Comparison of ENCODE assay signal across 8 cellular contexts in the genomic region with DNA sequence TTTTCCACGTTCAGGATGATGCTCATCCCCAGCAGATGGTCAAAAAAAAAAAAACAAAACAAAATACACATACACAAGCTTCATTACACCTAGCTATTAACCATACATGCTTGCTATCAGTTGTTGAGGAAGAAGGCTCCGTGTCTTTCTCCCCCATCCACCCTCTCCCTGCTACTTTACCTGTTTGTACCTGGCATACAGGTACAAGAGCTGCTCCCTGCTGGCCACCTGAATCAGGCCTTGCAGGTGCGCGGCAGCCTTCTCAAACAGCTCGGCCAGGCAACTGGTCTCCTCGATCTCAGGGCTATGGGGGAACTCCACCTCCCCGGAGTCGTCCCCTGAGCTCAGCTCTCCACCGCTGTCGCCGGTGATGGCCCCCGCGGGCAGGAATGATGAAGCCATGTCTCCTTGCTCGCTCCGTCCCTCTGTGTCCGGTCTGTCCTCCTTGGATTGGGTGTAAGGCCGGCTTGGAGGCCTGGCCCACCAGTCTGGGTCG. TPM values are rescaled to one million over a fixed set of nuclear protein-coding genes. Genes with fewer than 3 reads are reported as not detected.
A peak's percentile ranks its signal among the peaks of the same experiment; 100 is the strongest.
DNase-seq lines count a peak whose midpoint lies in the region; ATAC-seq and TF ChIP-seq lines count a peak whose summit lies in the region.

No MANE protein-coding gene starts in this region.

- H3K4me1 ChIP-seq in HCT116 (ENCODE audit: control insufficient read depth in 1 of 2, insufficient read depth in 2 of 2, low read length in 2 of 2) = peaks cover 7 to 28% of the 10 kb centered on the region in 2 experiments; a peak in 3 of 4 replicates
- peaks cover 12% of the 10 kb centered on the region for H3K4me1 ChIP-seq in MM.1S (ENCODE audit: low read length)
- H3K4me1 ChIP-seq in suprapubic skin = peaks cover 21% of the 10 kb centered on the region

- H4K20me1 ChIP-seq in HCT116 (ENCODE audit: insufficient read depth) (no peaks in the 10 kb centered on the region), MM.1S (ENCODE audit: insufficient read depth, low read length) (0 out of 2 replicates have a peak, but pooled peaks cover 5% of the 10 kb centered on the region)

- H3K27me3 Mint-ChIP-seq in activated CD4-positive, alpha-beta T cell treated with anti-CD3 and anti-CD28 coated beads, Interleukin-2, amount 10 ng/mL, durations not matched to agents 7 days and 5 days = peaks cover 2% of the 10 kb centered on the region
- H3K27me3 Mint-ChIP-seq in activated T-helper 17 cell treated with anti-CD3 and anti-CD28 coated beads, Interleukin-2, amount 50 U/mL, for 72 hours = no peaks in the 10 kb centered on the region
- peaks cover 2 to 7% (median 7%) of the 10 kb centered on the region in 3 donors for H3K27me3 Mint-ChIP-seq in immature natural killer cell (ENCODE audit: low read depth in 3 of 3)

- POLR2A ChIA-PET in activated CD4-positive, alpha-beta T cell treated with anti-CD3 and anti-CD28 coated beads, Interleukin-2, amount 10 ng/mL, durations not matched to agents 7 days and 5 days (lab: Charles Lee) = interaction anchor here (0.6 kb wide), 2 partner anchors 28 to 643 kb away, joined by 4 to 5 read pairs; no protein-coding TSS in a partner anchor
- POLR2A ChIA-PET in HCT116 (lab: Charles Lee) = interaction anchor here (0.8 to 1.4 kb wide), 5 partner anchors 10 to 619 kb away, joined by 3 to 4 read pairs (median 3); a partner anchor contains a TSS

- TF ChIP-seq CTCF in HCT116 (IDR thresholded peaks at IDR 0.05 in 2 of 3, conservative IDR thresholded peaks at IDR 0.05 in 1 of 3; ENCODE audit: borderline replicate concordance in 1 of 3, insufficient read depth in 1 of 3, low read depth in 2 of 3, low read length in 2 of 3) (0 out of 6 replicates have a peak, but pooled peaks of 1 of the 3 experiments have one; percentile 14), MM.1S (IDR thresholded peaks at IDR 0.05; ENCODE audit: low read length) (peak; percentile 42; the same call in 1 of the 2 replicates), suprapubic skin (IDR thresholded peaks at IDR 0.05) (no peak)

- H3K27ac ChIP-seq in HCT116 (ENCODE audit: low read depth, low read length) (peak overlapping the region; percentile 71), MM.1S (ENCODE audit: low read length) (peak overlapping the region; percentile 82), suprapubic skin (peak overlapping the region; percentile 93)

- no peak for DNase-seq in activated CD4-positive, alpha-beta T cell treated with anti-CD3 and anti-CD28 coated beads, Interleukin-2, amount 10 ng/mL, durations not matched to agents 7 days and 5 days
- no peak for DNase-seq in activated CD4-positive, alpha-beta T cell treated with anti-CD3 and anti-CD28 coated beads for 4 hours
- DNase-seq in HCT116 (ENCODE audit: low read depth, low spot score) (no peak), MM.1S (peak; percentile 77), immature natural killer cell (no peak), suprapubic skin (ENCODE audit: low spot score in 2 of 2) (no peak), Ammon's horn (ENCODE audit: low spot score) (no peak)

- peak overlapping the region; percentile 95 for H3K4me3 Mint-ChIP-seq in activated CD4-positive, alpha-beta T cell treated with anti-CD3 and anti-CD28 coated beads, Interleukin-2, amount 10 ng/mL, durations not matched to agents 7 days and 5 days
- peak overlapping the region; percentile 89 for H3K4me3 Mint-ChIP-seq in activated T-helper 17 cell treated with anti-CD3 and anti-CD28 coated beads, Interleukin-2, amount 50 U/mL, for 72 hours
- H3K4me3 Mint-ChIP-seq in immature natural killer cell = peak overlapping the region; percentile 94 to 98 (median 96)

- H3K27ac Mint-ChIP-seq in activated CD4-positive, alpha-beta T cell treated with anti-CD3 and anti-CD28 coated beads, Interleukin-2, amount 10 ng/mL, durations not matched to agents 7 days and 5 days = peak overlapping the region; percentile 98
- H3K27ac Mint-ChIP-seq in activated T-helper 17 cell treated with anti-CD3 and anti-CD28 coated beads, Interleukin-2, amount 50 U/mL, for 72 hours = peak overlapping the region; percentile 96
- peak overlapping the region; percentile 70 to 96 (median 92) for H3K27ac Mint-ChIP-seq in immature natural killer cell

- intact Hi-C loops in HCT116 (cut with micrococcal nuclease) = loop anchor here (5.0 kb wide), 1 partner anchor 520 kb away; a partner anchor contains a TSS

- H3K36me3 ChIP-seq in HCT116 (ENCODE audit: control insufficient read depth in 1 of 2, insufficient read depth in 2 of 2, low read length in 2 of 2) (no peaks in the 10 kb centered on the region; a peak in 1 of 4 replicates), MM.1S (replicated peaks; ENCODE audit: insufficient read depth, low read length) (no peaks in the 10 kb centered on the region), suprapubic skin (no peaks in the 10 kb centered on the region)

- H3K27me3 ChIP-seq in HCT116 (ENCODE audit: insufficient read depth, low read length) (no peaks in the 10 kb centered on the region), MM.1S (replicated peaks; ENCODE audit: insufficient read depth, low read length) (no peaks in the 10 kb centered on the region), suprapubic skin (no peaks in the 10 kb centered on the region)

- under 1% methylated on average over 17 of the region's 18 CpGs for WGBS in suprapubic skin

- H3K4me2 ChIP-seq in HCT116 (ENCODE audit: low read length) (peak overlapping the region; percentile 84), MM.1S (ENCODE audit: low read depth, low read length) (peak overlapping the region; percentile 90)

- peaks cover 24% of the 10 kb centered on the region for H3F3A ChIP-seq in MM.1S (ENCODE audit: insufficient read depth, low read length)

- H3K9me3 Mint-ChIP-seq in activated CD4-positive, alpha-beta T cell treated with anti-CD3 and anti-CD28 coated beads, Interleukin-2, amount 10 ng/mL, durations not matched to agents 7 days and 5 days = no peaks in the 10 kb centered on the region
- H3K9me3 Mint-ChIP-seq in activated T-helper 17 cell treated with anti-CD3 and anti-CD28 coated beads, Interleukin-2, amount 50 U/mL, for 72 hours = no peaks in the 10 kb centered on the region
- H3K9me3 Mint-ChIP-seq in immature natural killer cell = no peaks in the 10 kb centered on the region

- CTCF ChIA-PET in activated CD4-positive, alpha-beta T cell treated with anti-CD3 and anti-CD28 coated beads, Interleukin-2, amount 10 ng/mL, durations not matched to agents 7 days and 5 days (lab: Charles Lee) = interaction anchor here (1.0 to 2.0 kb wide), 8 partner anchors 9 to 642 kb away, joined by 3 to 7 read pairs (median 4); a partner anchor contains a TSS
- CTCF ChIA-PET in HCT116 (lab: Charles Lee) = interaction anchor here (1.0 to 2.5 kb wide), 5 partner anchors 14 to 796 kb away, joined by 3 to 9 read pairs (median 4); no protein-coding TSS in a partner anchor

- no peak for TF ChIP-seq RAD21 in HCT116 (IDR thresholded peaks at IDR 0.05; ENCODE audit: low read depth)

- H2AFZ ChIP-seq in HCT116 (ENCODE audit: low read depth, low read length, poor library complexity, severe bottlenecking) = no peak overlapping the region
- H2AFZ ChIP-seq in MM.1S (ENCODE audit: low read length) = peak overlapping the region; percentile 95

- H3K9me3 ChIP-seq in HCT116 (ENCODE audit: control insufficient read depth in 1 of 2, insufficient read depth in 1 of 2, low read depth in 1 of 2, low read length in 2 of 2) (no peaks in the 10 kb centered on the region), MM.1S (replicated peaks; ENCODE audit: insufficient read depth, low read length) (no peaks in the 10 kb centered on the region), suprapubic skin (no peaks in the 10 kb centered on the region)

- peak overlapping the region; percentile 92 for H3K4me3 ChIP-seq in HCT116 (replicated peaks in 1 of 2; ENCODE audit: low read depth in 1 of 2, low read length in 2 of 2)
- peak overlapping the region; percentile 97 for H3K4me3 ChIP-seq in MM.1S (ENCODE audit: low read length)
- H3K4me3 ChIP-seq in suprapubic skin = peak overlapping the region; percentile 82

- ATAC-seq in HCT116 = no peak
- peak; percentile 33 for ATAC-seq in activated T-helper 17 cell treated with anti-CD3 and anti-CD28 coated beads, Interleukin-2, amount 50 U/mL, for 72 hours (replicated peaks)

- no peaks in the 10 kb centered on the region for H3K9me2 ChIP-seq in HCT116 (ENCODE audit: insufficient read depth)
- no peaks in the 10 kb centered on the region for H3K9me2 ChIP-seq in MM.1S (replicated peaks; ENCODE audit: insufficient read depth, low read length)

- TF ChIP-seq POLR2A in HCT116 (IDR thresholded peaks at IDR 0.05; ENCODE audit: borderline replicate concordance, extremely low read depth, insufficient read depth, insufficient read length) (no peak), suprapubic skin (IDR thresholded peaks at IDR 0.05) (no peak)

- H3K36me3 Mint-ChIP-seq in activated CD4-positive, alpha-beta T cell treated with anti-CD3 and anti-CD28 coated beads, Interleukin-2, amount 10 ng/mL, durations not matched to agents 7 days and 5 days (ENCODE audit: low read depth) = peaks cover 11% of the 10 kb centered on the region
- peaks cover 25% of the 10 kb centered on the region for H3K36me3 Mint-ChIP-seq in activated T-helper 17 cell treated with anti-CD3 and anti-CD28 coated beads, Interleukin-2, amount 50 U/mL, for 72 hours (ENCODE audit: low read depth)
- no peaks in the 10 kb centered on the region for H3K36me3 Mint-ChIP-seq in immature natural killer cell

- RAD21 ChIA-PET in HCT116 (lab: Charles Lee; ENCODE audit: low non-redundant PET in 1 of 2, low total read pairs in 2 of 2, uncharacterized antibody in 2 of 2, unreplicated experiment in 2 of 2) = no interaction called here

- H3K4me1 Mint-ChIP-seq in activated CD4-positive, alpha-beta T cell treated with anti-CD3 and anti-CD28 coated beads, Interleukin-2, amount 10 ng/mL, durations not matched to agents 7 days and 5 days = peaks cover 36% of the 10 kb centered on the region
- H3K4me1 Mint-ChIP-seq in activated T-helper 17 cell treated with anti-CD3 and anti-CD28 coated beads, Interleukin-2, amount 50 U/mL, for 72 hours = peaks cover 9% of the 10 kb centered on the region
- peaks cover 29 to 40% of the 10 kb centered on the region in 2 donors for H3K4me1 Mint-ChIP-seq in immature natural killer cell

- TF ChIP-seq EP300 in suprapubic skin (IDR thresholded peaks at IDR 0.05) = no peak

- no TSS peak for BruUV-seq in HCT116 (replicated peaks; lab: Mats Ljungman, UMichigan)

- peaks cover 53% of the 10 kb centered on the region for H3K79me2 ChIP-seq in HCT116 (ENCODE audit: insufficient read depth, low read length)
- peaks cover 51% of the 10 kb centered on the region for H3K79me2 ChIP-seq in MM.1S (ENCODE audit: low read length)

- peak overlapping the region; percentile 93 for H3K9ac ChIP-seq in HCT116 (ENCODE audit: low read length)
- peak overlapping the region; percentile 87 for H3K9ac ChIP-seq in MM.1S (ENCODE audit: low read length)

RNA-seq across cellular contexts. Expression of a gene that starts 0.5 kb away (rescaled TPM):
- 10 to 100 TPM; 39.9 to 40.8 TPM for total RNA-seq in activated CD4-positive, alpha-beta T cell treated with anti-CD3 and anti-CD28 coated beads, Interleukin-2, amount 10 ng/mL, durations not matched to agents 7 days and 5 days
- 43.2 TPM for total RNA-seq in HCT116 (2021; ENCODE audit: unreplicated experiment)
- 49.7 and 54.4 TPM in 2 replicates for polyA plus RNA-seq in HCT116 (2012)
- total RNA-seq in activated T-helper 17 cell treated with anti-CD3 and anti-CD28 coated beads, Interleukin-2, amount 50 U/mL, for 72 hours = 10 to 100 TPM; 33.4 to 41.9 TPM
- polyA plus RNA-seq in immature natural killer cell = 10 to 100 TPM; 30.5 to 39.2 (median 38.1) TPM
- total RNA-seq in suprapubic skin = 10 to 100 TPM; 26.5 to 38.5 (median 33.3) TPM

RNA-seq across cellular contexts. Expression of a gene that starts 56.9 kb away (rescaled TPM):
- not detected for total RNA-seq in activated CD4-positive, alpha-beta T cell treated with anti-CD3 and anti-CD28 coated beads, Interleukin-2, amount 10 ng/mL, durations not matched to agents 7 days and 5 days
- not detected for total RNA-seq in HCT116 (2021; ENCODE audit: unreplicated experiment)
- not detected in 2 replicates for polyA plus RNA-seq in HCT116 (2012)
- not detected for total RNA-seq in activated T-helper 17 cell treated with anti-CD3 and anti-CD28 coated beads, Interleukin-2, amount 50 U/mL, for 72 hours
- polyA plus RNA-seq in immature natural killer cell = not detected
- not detected for total RNA-seq in suprapubic skin
